ENCODE assay signal across 8 cellular contexts in genomic region chr10:99993994-99994689, GRCh38. TPM values are rescaled to one million over a fixed set of nuclear protein-coding genes. Genes with fewer than 3 reads are reported as not detected.
A peak's percentile ranks its signal among the peaks of the same experiment; 100 is the strongest.
DNase-seq lines count a peak whose midpoint lies in the region; ATAC-seq and TF ChIP-seq lines count a peak whose summit lies in the region.

No MANE protein-coding gene starts in this region.

- H3K9ac ChIP-seq in PC-3 (ENCODE audit: low read length), result no peak overlapping the region

- H3K27me3 Mint-ChIP-seq in glutamatergic neuron (ENCODE audit: unreplicated experiment), result peaks cover 2% of the 10 kb centered on the region

- TF ChIP-seq CTCF in GM13977 (IDR thresholded peaks at IDR 0.05; ENCODE audit: extremely low read depth, insufficient read depth, missing control alignments) (no peak), PC-3 (conservative IDR thresholded peaks at IDR 0.05; ENCODE audit: low read depth, low read length) (no peak), heart left ventricle (IDR thresholded peaks at IDR 0.05) (no peak), glutamatergic neuron (IDR thresholded peaks at IDR 0.05; ENCODE audit: partially characterized antibody, unreplicated experiment) (no peak)

- TF ChIP-seq POLR2A in heart left ventricle (IDR thresholded peaks at IDR 0.05), result no peak

- H4K20me1 ChIP-seq in PC-3 (ENCODE audit: low read length), result no peaks in the 10 kb centered on the region

- CTCF ChIA-PET in PC-3 (lab: Charles Lee), result no interaction called here

- POLR2A ChIA-PET in PC-3 (lab: Charles Lee; ENCODE audit: unreplicated experiment), result no interaction called here

- no peaks in the 10 kb centered on the region for H3K27me3 ChIP-seq in PC-3 (ENCODE audit: low read length)
- no peaks in the 10 kb centered on the region for H3K27me3 ChIP-seq in heart left ventricle

- intact Hi-C loops in PC-3 (cut with micrococcal nuclease) (no loop called here), heart left ventricle (cut with DNase I) (no loop called here)

- H3K9me3 Mint-ChIP-seq in glutamatergic neuron (ENCODE audit: unreplicated experiment), result peaks cover 2% of the 10 kb centered on the region

- H3K9me3 ChIP-seq in PC-3 (ENCODE audit: low read length) (no peaks in the 10 kb centered on the region), heart left ventricle (no peaks in the 10 kb centered on the region)

- peaks cover 18% of the 10 kb centered on the region for H3K4me1 Mint-ChIP-seq in glutamatergic neuron (ENCODE audit: low read depth, unreplicated experiment)

- no peak overlapping the region for H3K4me3 ChIP-seq in PC-3 (ENCODE audit: low read length)
- peak overlapping the region in 1 of 12 donors; percentile 5 for H3K4me3 ChIP-seq in heart left ventricle

- no TSS peak for BruUV-seq in PC-3 (replicated peaks; lab: Mats Ljungman, UMichigan)

- in situ Hi-C loops in GM13977 (cut with MboI; ENCODE audit: low pct_unique_long_range_greater_than_20kb, low sequenced_read_pairs, unreplicated experiment), result no loop called here

- no peak overlapping the region for H3K27ac ChIP-seq in PC-3 (ENCODE audit: low read length)
- H3K27ac ChIP-seq in heart left ventricle, result peak overlapping the region in 7 of 12 donors; percentile 6 to 68 (median 39)

- H3K27ac Mint-ChIP-seq in glutamatergic neuron (ENCODE audit: unreplicated experiment), result no peak overlapping the region

- H3K36me3 ChIP-seq in PC-3 (ENCODE audit: low read depth, low read length) (no peaks in the 10 kb centered on the region; the same call in 1 of the 2 replicates), heart left ventricle (peaks cover 0 to 2% (median 0%) of the 10 kb centered on the region in 9 donors)

- H2AFZ ChIP-seq in PC-3 (ENCODE audit: low read length), result no peak overlapping the region

- H3F3A ChIP-seq in PC-3 (ENCODE audit: low read length, unreplicated experiment), result no peaks in the 10 kb centered on the region

- H3K4me1 ChIP-seq in PC-3 (ENCODE audit: insufficient read depth, low read length), result no peaks in the 10 kb centered on the region
- peaks cover 9 to 43% (median 30%) of the 10 kb centered on the region in 12 donors for H3K4me1 ChIP-seq in heart left ventricle

- H3K9me2 ChIP-seq in PC-3 (replicated peaks; ENCODE audit: low read length), result no peaks in the 10 kb centered on the region

- H3K4me2 ChIP-seq in PC-3 (ENCODE audit: low read length), result no peak overlapping the region

- H3K4me3 Mint-ChIP-seq in glutamatergic neuron (ENCODE audit: unreplicated experiment), result no peak overlapping the region

- WGBS in heart left ventricle, 4 donors, result 62 to 70% (median 65%) methylated on average over 7 of the region's 7 CpGs

- H3K36me3 Mint-ChIP-seq in glutamatergic neuron (ENCODE audit: unreplicated experiment), result no peaks in the 10 kb centered on the region

- DNase-seq in GM13977 (ENCODE audit: low spot score) (peak; percentile 80), PC-3 (peak; percentile 20), activated T-helper 1 cell treated with Interleukin-2 at 50 U/mL for 16 hours (ENCODE audit: low read depth) (peak; percentile 9), heart left ventricle (peak in 4 of 5 donors; percentile 63 to 66 (median 65)), glutamatergic neuron (no peak)
- peak; percentile 67 for DNase-seq in stimulated activated CD4-positive, alpha-beta T cell treated with anti-CD3 and anti-CD28 coated beads, Interleukin-1b, Interleukin-23, amount 100 ng/mL, for 48 hours

- H3K79me2 ChIP-seq in PC-3 (ENCODE audit: low read length), result peaks cover 51% of the 10 kb centered on the region

- ATAC-seq in HG02610 (IDR thresholded peaks at IDR 0.05; ENCODE audit: unreplicated experiment) (peak; percentile 96), PC-3 (peak; percentile 31; the same call in 1 of the 2 replicates), heart left ventricle (peak; percentile 70 to 88 (median 77)), HG03442 (IDR thresholded peaks at IDR 0.05; ENCODE audit: unreplicated experiment) (no peak)

RNA-seq across cellular contexts. Expression of gene DNMBP, which starts 15.6 kb away (rescaled TPM):
- total RNA-seq in PC-3 (2014; rRNA removed) (6.2 and 8.1 TPM in 2 replicates), heart left ventricle (10 to 100 TPM in 1 of 9 donors, 1 to 10 TPM in 8; 3.9 to 11.5 (median 7.2) TPM), glutamatergic neuron (ENCODE audit: unreplicated experiment) (9.5 TPM)
- 1 to 10 TPM; 4.6 to 6.1 TPM for polyA plus RNA-seq in heart left ventricle
